8 cellular contexts compared by ENCODE assay signal in the genomic region with DNA sequence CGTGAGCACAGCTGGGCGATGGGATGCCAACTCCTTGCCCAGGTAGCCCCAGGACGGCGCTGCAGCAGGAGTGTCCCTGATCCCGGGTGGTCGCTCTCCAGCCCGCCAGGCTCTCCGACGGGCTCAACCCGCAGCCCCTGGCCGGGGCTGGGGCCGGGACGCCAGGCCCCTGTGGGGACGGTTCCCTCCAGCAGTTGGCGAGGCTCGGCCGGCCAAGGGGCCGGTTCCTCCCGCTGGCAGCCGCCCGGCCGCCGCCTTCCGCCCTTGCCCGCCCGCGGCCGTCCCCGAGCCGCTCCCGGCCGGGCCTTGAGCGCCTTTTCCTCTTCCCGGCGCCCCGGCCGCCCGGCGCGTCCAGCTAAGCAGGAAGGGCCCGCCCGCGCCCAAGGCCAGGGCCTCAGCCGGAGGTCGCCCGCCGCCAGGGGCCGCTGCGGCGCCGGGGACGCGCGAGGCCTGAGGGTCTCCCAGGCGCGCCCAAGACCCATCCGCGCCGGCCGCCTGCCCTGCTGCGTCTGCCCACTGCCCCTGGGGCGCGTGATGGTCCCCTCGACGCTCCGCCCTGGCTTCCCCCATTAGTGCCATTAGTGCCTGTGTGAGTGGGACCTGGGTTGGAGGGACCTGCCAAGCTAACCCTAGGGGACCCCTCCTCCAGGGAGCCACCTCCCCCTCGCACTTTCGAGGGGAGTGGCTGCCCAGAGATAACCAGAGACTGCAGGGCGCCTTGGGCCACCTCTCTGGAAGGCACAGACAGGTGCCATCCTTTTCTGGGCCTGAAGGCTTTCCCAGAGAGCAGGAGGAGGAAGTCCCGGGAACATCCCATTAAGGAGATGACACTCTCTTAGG.
DNase-seq lines count a peak whose midpoint lies in the region; TF ChIP-seq lines count a peak whose summit lies in the region.

No MANE protein-coding gene starts in this region.

- DNase-seq in Calu3 (peak; percentile 73), astrocyte of the cerebellum (ENCODE audit: low read depth) (no peak), NCI-H2107 treated with DMSO at 0.1 percent for 48 hours (lab: John Stamatoyannopoulos, UW; ENCODE audit: unreplicated experiment) (no peak), HUDEP-2 (lab: John Stamatoyannopoulos, UW; ENCODE audit: unreplicated experiment in 76 of 76) (no peak), NK-92 (lab: John Stamatoyannopoulos, UW; ENCODE audit: unreplicated experiment) (no peak)

- H3K36me3 Mint-ChIP-seq in Calu3 (ENCODE audit: insufficient read depth, unreplicated experiment), result no peaks in the 10 kb centered on the region

- CTCF ChIA-PET in Calu3 (lab: Charles Lee), result interaction anchor here (1.3 to 2.2 kb wide), 2 partner anchors 225 to 229 kb away, joined by 11 to 14 read pairs; a partner anchor contains a TSS

- no peaks in the 10 kb centered on the region for H3K27me3 ChIP-seq in Loucy (ENCODE audit: insufficient read depth, low read length, poor library complexity, severe bottlenecking)
- H3K27me3 ChIP-seq in iPS-20b (ENCODE audit: insufficient read depth, low read length), result peaks cover 51% of the 10 kb centered on the region
- peaks cover 0 to 16% (median 13%) of the 10 kb centered on the region in 5 donors for H3K27me3 ChIP-seq in subcutaneous abdominal adipose tissue (ENCODE audit: control insufficient read depth in 5 of 5, insufficient read depth in 4 of 5, low read length in 5 of 5)

- H3K36me3 ChIP-seq in Loucy (ENCODE audit: insufficient read depth, low read length) (no peaks in the 10 kb centered on the region), iPS-20b (ENCODE audit: insufficient read depth, low read depth, low read length) (no peaks in the 10 kb centered on the region), subcutaneous abdominal adipose tissue (ENCODE audit: control insufficient read depth in 5 of 5, insufficient read depth in 5 of 5, low read length in 5 of 5) (no peaks in the 10 kb centered on the region)

- H2AFZ ChIP-seq in Loucy (ENCODE audit: low read length), result no peak overlapping the region

- H3K4me1 ChIP-seq in Loucy (ENCODE audit: insufficient read depth, low read length, poor library complexity, severe bottlenecking), result peaks cover 3% of the 10 kb centered on the region
- H3K4me1 ChIP-seq in iPS-20b (ENCODE audit: insufficient read depth, low read length), result peaks cover 3% of the 10 kb centered on the region; the same call in 1 of the 2 replicates
- H3K4me1 ChIP-seq in subcutaneous abdominal adipose tissue (ENCODE audit: control insufficient read depth in 5 of 5, insufficient read depth in 5 of 5, low read length in 5 of 5), result peaks cover 0 to 21% (median 10%) of the 10 kb centered on the region in 5 donors

- H3K9me3 ChIP-seq in Loucy (ENCODE audit: insufficient read depth, low read depth, low read length), result no peaks in the 10 kb centered on the region
- H3K9me3 ChIP-seq in iPS-20b (ENCODE audit: insufficient read depth, low read depth, low read length), result no peaks in the 10 kb centered on the region
- H3K9me3 ChIP-seq in subcutaneous abdominal adipose tissue (ENCODE audit: control insufficient read depth in 5 of 5, low read length in 5 of 5), result peaks cover 0 to 2% (median 0%) of the 10 kb centered on the region in 5 donors

- H4K20me1 ChIP-seq in Loucy (ENCODE audit: insufficient read depth, low read length, poor library complexity, severe bottlenecking), result no peaks in the 10 kb centered on the region

- H3K27me3 Mint-ChIP-seq in Calu3 (ENCODE audit: unreplicated experiment), result peaks cover 50% of the 10 kb centered on the region

- no peak overlapping the region for H3K27ac Mint-ChIP-seq in Calu3 (ENCODE audit: unreplicated experiment)

- no TSS peak for BruUV-seq in Calu3 (replicated peaks; lab: Mats Ljungman, UMichigan)

- no peaks in the 10 kb centered on the region for H3F3A ChIP-seq in Loucy (ENCODE audit: low read depth)

- H3K9ac ChIP-seq in Loucy (ENCODE audit: low read depth, low read length, poor library complexity, severe bottlenecking) (no peak overlapping the region), iPS-20b (ENCODE audit: low read depth, low read length) (no peak overlapping the region; the same call in 1 of the 2 replicates), subcutaneous abdominal adipose tissue (ENCODE audit: low read length in 5 of 5) (peak overlapping the region in 3 of 5 donors; percentile 53)

- intact Hi-C loops in Calu3 (cut with micrococcal nuclease; ENCODE audit: unreplicated experiment), result loop anchor here (10.0 kb wide), 1 partner anchor 470 kb away; a partner anchor contains a TSS

- H3K4me2 ChIP-seq in Loucy (ENCODE audit: low read depth, low read length, poor library complexity, severe bottlenecking), result no peak overlapping the region

- TF ChIP-seq CTCF in Calu3 (IDR thresholded peaks at IDR 0.05; ENCODE audit: unreplicated experiment), result peak; percentile 49
- peak; percentile 35 for TF ChIP-seq CTCF in Loucy (conservative IDR thresholded peaks at IDR 0.05; ENCODE audit: low read length)
- peak; percentile 4 for TF ChIP-seq CTCF in astrocyte of the cerebellum (IDR thresholded peaks at IDR 0.05; ENCODE audit: low read depth, low read length, missing control alignments)

- H3K79me2 ChIP-seq in Loucy (ENCODE audit: insufficient read depth, low read length), result no peaks in the 10 kb centered on the region

- H3K27ac ChIP-seq in iPS-20b (ENCODE audit: low read length) (no peak overlapping the region), subcutaneous abdominal adipose tissue (ENCODE audit: low read depth, low read length) (no peak overlapping the region)

- peaks cover 18% of the 10 kb centered on the region for H3K4me1 Mint-ChIP-seq in Calu3 (ENCODE audit: low read depth, unreplicated experiment)

- no peak overlapping the region for H3K4me3 Mint-ChIP-seq in Calu3 (ENCODE audit: low read depth, unreplicated experiment)

- no peak overlapping the region for H3K4me3 ChIP-seq in Loucy (ENCODE audit: low read length, poor library complexity, severe bottlenecking)
- H3K4me3 ChIP-seq in astrocyte of the cerebellum (ENCODE audit: low read depth, low read length), result no peak overlapping the region
- H3K4me3 ChIP-seq in iPS-20b (ENCODE audit: low read length), result peak overlapping the region; percentile 47; the same call in 1 of the 2 replicates
- H3K4me3 ChIP-seq in subcutaneous abdominal adipose tissue (ENCODE audit: low read depth in 1 of 5, low read length in 5 of 5), result peak overlapping the region in 4 of 5 donors; percentile 19 to 58 (median 36)

- no peaks in the 10 kb centered on the region for H3K9me2 ChIP-seq in Loucy (replicated peaks; ENCODE audit: low read depth, low read length)

- in situ Hi-C loops in astrocyte of the cerebellum (cut with HindIII; ENCODE audit: low sequenced_read_pairs), result no loop called here

- H3K9me3 Mint-ChIP-seq in Calu3 (ENCODE audit: low read depth, unreplicated experiment), result no peaks in the 10 kb centered on the region

Comparison
In these comparisons a context has a peak if more than half of its experiments do, and no peak if none do; other contexts are left out.
1. H3K4me3 ChIP-seq: peak in iPS-20b (single experiment) and subcutaneous abdominal adipose tissue (4 of 5); none in Loucy (single experiment) and astrocyte of the cerebellum (single experiment).
2. H3K9ac ChIP-seq: peak in subcutaneous abdominal adipose tissue (3 of 5); none in Loucy (single experiment) and iPS-20b (single experiment).
3. Peak in every context shown above with its lines, with median percentiles within 50 percentile points of each other: CTCF ChIP-seq.